Comparison of ENCODE assay signal across 1 cellular context in genomic region chr5:2005101-2006041, GRCh38.
TF ChIP-seq lines count a peak whose summit lies in the region.

No MANE protein-coding gene starts in this region.

TF ChIP-seq in H1, 55 proteins besides CTCF, POLR2A, EP300 and RAD21 (continued from another document):
- no peak for TF ChIP-seq CHD7 (IDR thresholded peaks at IDR 0.05; ENCODE audit: insufficient replicate concordance, low read length)
